Comparison of ENCODE assay signal across 1 cellular context in genomic region chr4:17809667-17810066, GRCh38.
TF ChIP-seq lines count a peak whose summit lies in the region.

No MANE protein-coding gene starts in this region.

TF ChIP-seq in GM23338, 12 proteins besides CTCF, POLR2A, EP300 and RAD21 (continued from another document):
- TF ChIP-seq, protein P1, sequence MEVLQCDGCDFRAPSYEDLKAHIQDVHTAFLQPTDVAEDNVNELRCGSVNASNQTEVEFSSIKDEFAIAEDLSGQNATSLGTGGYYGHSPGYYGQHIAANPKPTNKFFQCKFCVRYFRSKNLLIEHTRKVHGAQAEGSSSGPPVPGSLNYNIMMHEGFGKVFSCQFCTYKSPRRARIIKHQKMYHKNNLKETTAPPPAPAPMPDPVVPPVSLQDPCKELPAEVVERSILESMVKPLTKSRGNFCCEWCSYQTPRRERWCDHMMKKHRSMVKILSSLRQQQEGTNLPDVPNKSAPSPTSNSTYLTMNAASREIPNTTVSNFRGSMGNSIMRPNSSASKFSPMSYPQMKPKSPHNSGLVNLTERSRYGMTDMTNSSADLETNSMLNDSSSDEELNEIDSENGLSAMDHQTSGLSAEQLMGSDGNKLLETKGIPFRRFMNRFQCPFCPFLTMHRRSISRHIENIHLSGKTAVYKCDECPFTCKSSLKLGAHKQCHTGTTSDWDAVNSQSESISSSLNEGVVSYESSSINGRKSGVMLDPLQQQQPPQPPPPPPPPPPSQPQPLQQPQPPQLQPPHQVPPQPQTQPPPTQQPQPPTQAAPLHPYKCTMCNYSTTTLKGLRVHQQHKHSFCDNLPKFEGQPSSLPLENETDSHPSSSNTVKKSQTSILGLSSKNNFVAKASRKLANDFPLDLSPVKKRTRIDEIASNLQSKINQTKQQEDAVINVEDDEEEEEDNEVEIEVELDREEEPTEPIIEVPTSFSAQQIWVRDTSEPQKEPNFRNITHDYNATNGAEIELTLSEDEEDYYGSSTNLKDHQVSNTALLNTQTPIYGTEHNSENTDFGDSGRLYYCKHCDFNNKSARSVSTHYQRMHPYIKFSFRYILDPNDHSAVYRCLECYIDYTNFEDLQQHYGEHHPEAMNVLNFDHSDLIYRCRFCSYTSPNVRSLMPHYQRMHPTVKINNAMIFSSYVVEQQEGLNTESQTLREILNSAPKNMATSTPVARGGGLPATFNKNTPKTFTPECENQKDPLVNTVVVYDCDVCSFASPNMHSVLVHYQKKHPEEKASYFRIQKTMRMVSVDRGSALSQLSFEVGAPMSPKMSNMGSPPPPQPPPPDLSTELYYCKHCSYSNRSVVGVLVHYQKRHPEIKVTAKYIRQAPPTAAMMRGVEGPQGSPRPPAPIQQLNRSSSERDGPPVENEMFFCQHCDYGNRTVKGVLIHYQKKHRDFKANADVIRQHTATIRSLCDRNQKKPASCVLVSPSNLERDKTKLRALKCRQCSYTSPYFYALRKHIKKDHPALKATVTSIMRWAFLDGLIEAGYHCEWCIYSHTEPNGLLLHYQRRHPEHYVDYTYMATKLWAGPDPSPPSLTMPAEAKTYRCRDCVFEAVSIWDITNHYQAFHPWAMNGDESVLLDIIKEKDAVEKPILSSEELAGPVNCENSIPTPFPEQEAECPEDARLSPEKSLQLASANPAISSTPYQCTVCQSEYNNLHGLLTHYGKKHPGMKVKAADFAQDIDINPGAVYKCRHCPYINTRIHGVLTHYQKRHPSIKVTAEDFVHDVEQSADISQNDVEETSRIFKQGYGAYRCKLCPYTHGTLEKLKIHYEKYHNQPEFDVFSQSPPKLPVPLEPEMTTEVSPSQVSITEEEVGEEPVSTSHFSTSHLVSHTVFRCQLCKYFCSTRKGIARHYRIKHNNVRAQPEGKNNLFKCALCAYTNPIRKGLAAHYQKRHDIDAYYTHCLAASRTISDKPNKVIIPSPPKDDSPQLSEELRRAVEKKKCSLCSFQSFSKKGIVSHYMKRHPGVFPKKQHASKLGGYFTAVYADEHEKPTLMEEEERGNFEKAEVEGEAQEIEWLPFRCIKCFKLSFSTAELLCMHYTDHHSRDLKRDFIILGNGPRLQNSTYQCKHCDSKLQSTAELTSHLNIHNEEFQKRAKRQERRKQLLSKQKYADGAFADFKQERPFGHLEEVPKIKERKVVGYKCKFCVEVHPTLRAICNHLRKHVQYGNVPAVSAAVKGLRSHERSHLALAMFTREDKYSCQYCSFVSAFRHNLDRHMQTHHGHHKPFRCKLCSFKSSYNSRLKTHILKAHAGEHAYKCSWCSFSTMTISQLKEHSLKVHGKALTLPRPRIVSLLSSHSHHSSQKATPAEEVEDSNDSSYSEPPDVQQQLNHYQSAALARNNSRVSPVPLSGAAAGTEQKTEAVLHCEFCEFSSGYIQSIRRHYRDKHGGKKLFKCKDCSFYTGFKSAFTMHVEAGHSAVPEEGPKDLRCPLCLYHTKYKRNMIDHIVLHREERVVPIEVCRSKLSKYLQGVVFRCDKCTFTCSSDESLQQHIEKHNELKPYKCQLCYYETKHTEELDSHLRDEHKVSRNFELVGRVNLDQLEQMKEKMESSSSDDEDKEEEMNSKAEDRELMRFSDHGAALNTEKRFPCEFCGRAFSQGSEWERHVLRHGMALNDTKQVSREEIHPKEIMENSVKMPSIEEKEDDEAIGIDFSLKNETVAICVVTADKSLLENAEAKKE (CRISPR knock-in tag; IDR thresholded peaks at IDR 0.05), result no peak
- no peak for TF ChIP-seq EZH2 (IDR thresholded peaks at IDR 0.05; ENCODE audit: low read depth, unreplicated experiment)
